8 cellular contexts compared by ENCODE assay signal in the genomic region with DNA sequence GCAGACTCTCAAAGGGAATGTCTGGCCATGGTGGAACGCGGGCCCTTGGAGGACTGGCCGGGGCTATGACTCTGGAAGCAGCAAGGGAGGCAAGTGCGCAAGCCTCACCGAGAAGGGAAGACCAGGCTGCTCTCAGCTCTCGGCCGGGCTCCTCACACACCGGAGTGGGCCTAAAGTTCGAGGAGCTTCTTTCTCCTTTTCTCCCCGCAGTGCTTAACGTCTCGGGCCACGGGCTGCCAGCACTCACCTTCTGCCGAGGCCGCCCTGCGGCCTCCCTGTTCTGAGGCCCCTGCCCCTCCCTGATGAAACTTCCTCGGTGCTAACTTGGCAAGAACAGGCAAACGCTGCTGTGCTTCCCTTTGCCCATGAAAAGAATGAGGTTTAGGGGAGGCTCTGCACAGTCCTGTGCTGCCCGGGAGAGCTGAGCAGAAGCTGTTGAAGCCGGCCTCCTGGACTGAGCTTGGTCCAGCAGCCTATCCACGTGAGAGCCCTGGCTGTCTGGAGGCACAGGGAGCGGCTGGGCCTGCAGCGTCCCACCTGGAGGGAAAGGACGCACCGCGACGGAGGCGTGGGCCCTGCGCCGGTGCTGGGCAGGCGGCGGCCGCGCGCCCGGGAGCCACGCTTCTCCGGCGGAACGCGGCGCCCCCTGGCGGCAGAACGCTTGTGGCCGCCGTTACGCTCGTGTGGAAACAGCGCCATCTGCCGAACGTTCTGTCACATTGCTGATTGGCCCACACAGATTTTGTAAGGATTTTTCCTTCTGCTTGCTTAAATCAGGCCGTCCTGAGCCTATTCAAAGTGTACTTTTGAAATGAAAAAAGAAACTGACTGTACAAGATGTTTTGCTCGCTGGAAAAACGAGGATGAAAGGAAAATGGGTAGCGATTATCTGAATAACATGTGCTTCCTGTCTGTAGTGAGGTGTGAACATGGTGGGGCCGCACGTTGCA.
A peak's percentile ranks its signal among the peaks of the same experiment; 100 is the strongest.
DNase-seq lines count a peak whose midpoint lies in the region; TF ChIP-seq lines count a peak whose summit lies in the region.

No MANE protein-coding gene starts in this region.

- H3K4me3 ChIP-seq in HFF-Myc (replicated peaks; ENCODE audit: low read depth, low read length), result no peak overlapping the region
- H3K4me3 ChIP-seq in retinal pigment epithelial cell (ENCODE audit: low read length), result peak overlapping the region; percentile 19

- TF ChIP-seq CTCF in GM12872 (IDR thresholded peaks at IDR 0.05; ENCODE audit: insufficient read depth, low read depth, low read length) (peak; percentile 99), HFF-Myc (IDR thresholded peaks at IDR 0.05; ENCODE audit: low read depth, low read length, missing control alignments) (peak; percentile 74), retinal pigment epithelial cell (conservative IDR thresholded peaks at IDR 0.05; ENCODE audit: low read depth, low read length) (peak; percentile 81)

- DNase-seq in HFF-Myc (ENCODE audit: extremely low read depth, low read depth), result peak; percentile 32
- peak; percentile 42 for DNase-seq in MV-4-11 (lab: John Stamatoyannopoulos, UW)
- peak; percentile 58 to 77 (median 63) for DNase-seq in T-helper 2 cell
- peak in 49 of 56 donors; percentile 2 to 80 (median 41) for DNase-seq in amygdala (lab: John Stamatoyannopoulos, UW)
- peak; percentile 35 for DNase-seq in hepatic stellate cell (ENCODE audit: low spot score)
- peak; percentile 16 for DNase-seq in retinal pigment epithelial cell (ENCODE audit: low read depth)
- DNase-seq in mesenteric fat pad (ENCODE audit: low spot score), result no peak
